14 cellular contexts compared by ENCODE assay signal in genomic region chr12:132834181-132834711, GRCh38. TPM values are rescaled to one million over a fixed set of nuclear protein-coding genes. Genes with fewer than 3 reads are reported as not detected.
A peak's percentile ranks its signal among the peaks of the same experiment; 100 is the strongest.
DNase-seq lines count a peak whose midpoint lies in the region; ATAC-seq and TF ChIP-seq lines count a peak whose summit lies in the region.
"Had no signal": no experiment of that assay in that cellular context is flagged by ENCODE, and none has a peak within 500 bp of the region (broad histone marks: within the 10 kb centered on the region; RNA-seq: fewer than 3 reads in every experiment).

No MANE protein-coding gene starts in this region.

- no peaks in the 10 kb centered on the region for H3K27me3 ChIP-seq in Loucy (ENCODE audit: insufficient read depth, low read length, poor library complexity, severe bottlenecking)

- peak; percentile 84 for ATAC-seq in activated naive CD8-positive, alpha-beta T cell treated with anti-CD3 and anti-CD28 coated beads, Interleukin-2, amount 10 ng/mL, durations not matched to agents 7 days and 5 days (ENCODE audit: low read depth)
- ATAC-seq: left colon had no signal

- H3K4me3 Mint-ChIP-seq in activated CD4-positive, alpha-beta T cell treated with anti-CD3 and anti-CD28 coated beads, Interleukin-2, amount 10 ng/mL, durations not matched to agents 24 days and 14 days: peak overlapping the region; percentile 33
- peak overlapping the region; percentile 80 for H3K4me3 Mint-ChIP-seq in activated naive CD8-positive, alpha-beta T cell treated with anti-CD3 and anti-CD28 coated beads, Interleukin-2, amount 10 ng/mL, durations not matched to agents 7 days and 5 days

- peak overlapping the region; percentile 15 for H3K9ac ChIP-seq in Loucy (ENCODE audit: low read depth, low read length, poor library complexity, severe bottlenecking)

- H3K4me1 Mint-ChIP-seq in activated CD4-positive, alpha-beta T cell treated with anti-CD3 and anti-CD28 coated beads, Interleukin-2, amount 10 ng/mL, durations not matched to agents 24 days and 14 days: peaks cover 26% of the 10 kb centered on the region
- peaks cover 41% of the 10 kb centered on the region for H3K4me1 Mint-ChIP-seq in activated naive CD8-positive, alpha-beta T cell treated with anti-CD3 and anti-CD28 coated beads, Interleukin-2, amount 10 ng/mL, durations not matched to agents 7 days and 5 days

- peaks cover 34% of the 10 kb centered on the region for H3K36me3 Mint-ChIP-seq in activated CD4-positive, alpha-beta T cell treated with anti-CD3 and anti-CD28 coated beads, Interleukin-2, amount 10 ng/mL, durations not matched to agents 24 days and 14 days (ENCODE audit: low read depth)
- H3K36me3 Mint-ChIP-seq in activated naive CD8-positive, alpha-beta T cell treated with anti-CD3 and anti-CD28 coated beads, Interleukin-2, amount 10 ng/mL, durations not matched to agents 7 days and 5 days: peaks cover 31% of the 10 kb centered on the region

- H3K27ac Mint-ChIP-seq in activated CD4-positive, alpha-beta T cell treated with anti-CD3 and anti-CD28 coated beads, Interleukin-2, amount 10 ng/mL, durations not matched to agents 24 days and 14 days: peak overlapping the region; percentile 91
- H3K27ac Mint-ChIP-seq in activated naive CD8-positive, alpha-beta T cell treated with anti-CD3 and anti-CD28 coated beads, Interleukin-2, amount 10 ng/mL, durations not matched to agents 7 days and 5 days: peak overlapping the region; percentile 93
- H3K27ac Mint-ChIP-seq: progenitor cell of endocrine pancreas had no signal

- H3K9me2 ChIP-seq in Loucy (replicated peaks; ENCODE audit: low read depth, low read length): no peaks in the 10 kb centered on the region

- no peaks in the 10 kb centered on the region for H3K36me3 ChIP-seq in Loucy (ENCODE audit: insufficient read depth, low read length)

- no peaks in the 10 kb centered on the region for H3K9me3 Mint-ChIP-seq in activated CD4-positive, alpha-beta T cell treated with anti-CD3 and anti-CD28 coated beads, Interleukin-2, amount 10 ng/mL, durations not matched to agents 24 days and 14 days
- no peaks in the 10 kb centered on the region for H3K9me3 Mint-ChIP-seq in activated naive CD8-positive, alpha-beta T cell treated with anti-CD3 and anti-CD28 coated beads, Interleukin-2, amount 10 ng/mL, durations not matched to agents 7 days and 5 days

- no peaks in the 10 kb centered on the region for H3K27me3 Mint-ChIP-seq in activated CD4-positive, alpha-beta T cell treated with anti-CD3 and anti-CD28 coated beads, Interleukin-2, amount 10 ng/mL, durations not matched to agents 24 days and 14 days
- H3K27me3 Mint-ChIP-seq in activated naive CD8-positive, alpha-beta T cell treated with anti-CD3 and anti-CD28 coated beads, Interleukin-2, amount 10 ng/mL, durations not matched to agents 7 days and 5 days: no peaks in the 10 kb centered on the region
- H3K27me3 Mint-ChIP-seq: progenitor cell of endocrine pancreas had no signal

- intact Hi-C loops in activated CD4-positive, alpha-beta T cell treated with anti-CD3 and anti-CD28 coated beads, Interleukin-2, amount 10 ng/mL, durations not matched to agents 24 days and 14 days (cut with micrococcal nuclease): loop anchor here (2.0 kb wide), 1 partner anchor 63 kb away; no protein-coding TSS in a partner anchor

- H3K9me3 ChIP-seq in Loucy (ENCODE audit: insufficient read depth, low read depth, low read length): no peaks in the 10 kb centered on the region

- TF ChIP-seq CTCF in Loucy (conservative IDR thresholded peaks at IDR 0.05; ENCODE audit: low read length): no peak

- peaks cover 15% of the 10 kb centered on the region for H3K4me1 ChIP-seq in Loucy (ENCODE audit: insufficient read depth, low read length, poor library complexity, severe bottlenecking)

- POLR2A ChIA-PET in activated naive CD8-positive, alpha-beta T cell treated with anti-CD3 and anti-CD28 coated beads, Interleukin-2, amount 10 ng/mL, durations not matched to agents 7 days and 5 days (lab: Charles Lee): interaction anchor here (0.6 to 2.1 kb wide), 18 partner anchors 12 to 346 kb away, joined by 3 to 20 read pairs (median 4); partner anchors contain the start of genes ANKLE2, CHFR and PGAM5

- peak; percentile 80 for DNase-seq in activated CD4-positive, alpha-beta T cell treated with anti-CD3 and anti-CD28 coated beads, Interleukin-2, amount 10 ng/mL, durations not matched to agents 24 days and 14 days
- DNase-seq in activated CD4-positive, alpha-beta T cell treated with anti-CD3 and anti-CD28 coated beads, Interleukin-2, amount 50 U/mL, for 1 hour: no peak
- DNase-seq in activated naive CD8-positive, alpha-beta T cell treated with anti-CD3 and anti-CD28 coated beads, Interleukin-2, amount 10 ng/mL, durations not matched to agents 7 days and 5 days: peak; percentile 67
- DNase-seq in stimulated activated CD4-positive, alpha-beta T cell treated with anti-CD3 and anti-CD28 coated beads, Interleukin-4, amount 100 ng/mL, for 24 hours: peak; percentile 17
- DNase-seq in dedifferentiated amniotic fluid mesenchymal stem cell (ENCODE audit: extremely low spot score) (no peak), NCI-H226 (no peak), SKM-1 (lab: John Stamatoyannopoulos, UW; ENCODE audit: unreplicated experiment) (no peak)
- DNase-seq: Calu3; H7; left colon; NCI-H2171; NK-92 treated with Interleukin-12 subunit alpha and Interleukin-12 subunit beta, amount 100 ng/mL, for 24 hours had no signal

- H3F3A ChIP-seq in Loucy (ENCODE audit: low read depth): no peaks in the 10 kb centered on the region

- no peaks in the 10 kb centered on the region for H4K20me1 ChIP-seq in Loucy (ENCODE audit: insufficient read depth, low read length, poor library complexity, severe bottlenecking)

- H3K4me2 ChIP-seq in Loucy (ENCODE audit: low read depth, low read length, poor library complexity, severe bottlenecking): peak overlapping the region; percentile 63

- H2AFZ ChIP-seq in Loucy (ENCODE audit: low read length): peak overlapping the region; percentile 42; the same call in 1 of the 2 replicates

- no peak overlapping the region for H3K4me3 ChIP-seq in Loucy (ENCODE audit: low read length, poor library complexity, severe bottlenecking)

- H3K79me2 ChIP-seq in Loucy (ENCODE audit: insufficient read depth, low read length): no peaks in the 10 kb centered on the region

RNA-seq across cellular contexts. Expression of gene GOLGA3, which starts 5.6 kb away (rescaled TPM):
- total RNA-seq in activated CD4-positive, alpha-beta T cell treated with anti-CD3 and anti-CD28 coated beads, Interleukin-2, amount 10 ng/mL, durations not matched to agents 24 days and 14 days: 67.6 and 68.1 TPM in 2 replicates
- total RNA-seq in activated naive CD8-positive, alpha-beta T cell treated with anti-CD3 and anti-CD28 coated beads, Interleukin-2, amount 10 ng/mL, durations not matched to agents 7 days and 5 days: 10 to 100 TPM; 63.8 to 64.7 TPM

RNA-seq across cellular contexts. Expression of gene CHFR, which starts 53.2 kb away (rescaled TPM):
- total RNA-seq in activated CD4-positive, alpha-beta T cell treated with anti-CD3 and anti-CD28 coated beads, Interleukin-2, amount 10 ng/mL, durations not matched to agents 24 days and 14 days: 52.9 and 60.7 TPM in 2 replicates
- total RNA-seq in activated naive CD8-positive, alpha-beta T cell treated with anti-CD3 and anti-CD28 coated beads, Interleukin-2, amount 10 ng/mL, durations not matched to agents 7 days and 5 days: 10 to 100 TPM; 93.6 to 96.1 TPM

Comparison
In these comparisons a context has a peak if more than half of its experiments do, and no peak if none do; other contexts are left out.
1. DNase-seq: peak in activated CD4-positive, alpha-beta T cell treated with anti-CD3 and anti-CD28 coated beads, Interleukin-2, amount 10 ng/mL, durations not matched to agents 24 days and 14 days (single experiment), activated naive CD8-positive, alpha-beta T cell treated with anti-CD3 and anti-CD28 coated beads, Interleukin-2, amount 10 ng/mL, durations not matched to agents 7 days and 5 days (single experiment) and stimulated activated CD4-positive, alpha-beta T cell treated with anti-CD3 and anti-CD28 coated beads, Interleukin-4, amount 100 ng/mL, for 24 hours (single experiment); none in activated CD4-positive, alpha-beta T cell treated with anti-CD3 and anti-CD28 coated beads, Interleukin-2, amount 50 U/mL, for 1 hour (single experiment), dedifferentiated amniotic fluid mesenchymal stem cell (single experiment), NCI-H226 (single experiment) and SKM-1 (single experiment).